Comparison of ENCODE assay signal across 23 cellular contexts in genomic region chr1:25134801-25135585, GRCh38.
"Had no signal": no experiment of that assay in that cellular context is flagged by ENCODE, and none has a peak within 500 bp of the region (broad histone marks: within the 10 kb centered on the region; RNA-seq: fewer than 3 reads in every experiment).

No MANE protein-coding gene starts in this region.

- H3K4me3 ChIP-seq: esophagus muscularis mucosa, gastrocnemius medialis, spleen, thoracic aorta, upper lobe of right lung had no signal

- ATAC-seq: activated CD8-positive, alpha-beta T cell treated with anti-CD3 and anti-CD28 coated beads for 36 hours; activated T-cell treated with anti-CD3 and anti-CD28 coated beads, Interleukin-2, amount 50 U/mL, for 4 hours; effector memory CD8-positive, alpha-beta T cell; gastrocnemius medialis; upper lobe of right lung had no signal

- H3K9me3 ChIP-seq: esophagus muscularis mucosa, gastrocnemius medialis, spleen, thoracic aorta, upper lobe of right lung had no signal

- FAIRE-seq: astrocyte, colon, islet of Langerhans had no signal

- H3K27ac ChIP-seq: esophagus muscularis mucosa, gastrocnemius medialis, spleen, thoracic aorta, upper lobe of right lung, VCaP had no signal

- H3K36me3 ChIP-seq: esophagus muscularis mucosa, gastrocnemius medialis, spleen, thoracic aorta, upper lobe of right lung had no signal

- H3K4me1 ChIP-seq: esophagus muscularis mucosa, gastrocnemius medialis, upper lobe of right lung had no signal

- DNase-seq: activated CD4-positive, alpha-beta T cell treated with anti-CD3 and anti-CD28 coated beads, Interleukin-2, amount 10 ng/mL, durations not matched to agents 7 days and 5 days; activated CD4-positive, CD25-positive, alpha-beta regulatory T cell treated with anti-CD3 and anti-CD28 coated beads, Interleukin-2, amount 50 U/mL, for 72 hours; activated CD8-positive, alpha-beta T cell treated with anti-CD3 and anti-CD28 coated beads for 36 hours; activated naive CD4-positive, alpha-beta T cell; activated naive CD8-positive, alpha-beta T cell treated with anti-CD3 and anti-CD28 coated beads for 36 hours; activated T-cell treated with anti-CD3 and anti-CD28 coated beads, Interleukin-2, amount 50 U/mL, for 4 hours; central memory CD4-positive, alpha-beta T cell; effector memory CD8-positive, alpha-beta T cell; gastrocnemius medialis; hypothalamus; mesendoderm; naive B cell; occipital lobe; spleen; stimulated activated CD4-positive, alpha-beta T cell treated with anti-CD3 and anti-CD28 coated beads, Interleukin-4, amount 100 ng/mL, for 1 hour; stimulated activated naive CD4-positive, alpha-beta T cell treated with Interleukin-2 at 50 U/mL for 16 hours; upper lobe of right lung had no signal
